ENCODE assay signal across 16 cellular contexts in genomic region chr15:69145694-69146492, GRCh38. TPM values are rescaled to one million over a fixed set of nuclear protein-coding genes. Genes with fewer than 3 reads are reported as not detected.
DNase-seq lines count a peak whose midpoint lies in the region; ATAC-seq and TF ChIP-seq lines count a peak whose summit lies in the region.
"Had no signal": no experiment of that assay in that cellular context is flagged by ENCODE, and none has a peak within 500 bp of the region (broad histone marks: within the 10 kb centered on the region; RNA-seq: fewer than 3 reads in every experiment).

No MANE protein-coding gene starts in this region.

- no peaks in the 10 kb centered on the region for H3K9me3 ChIP-seq in mesenchymal stem cell (ENCODE audit: control insufficient read depth, low read length)
- H3K9me3 ChIP-seq: BLaER1, SJCRH30 had no signal

- H2BK15ac ChIP-seq in mesenchymal stem cell (ENCODE audit: low read depth, poor library complexity, severe bottlenecking) = no peak overlapping the region

- H3K18ac ChIP-seq in mesenchymal stem cell (ENCODE audit: low read depth in 1 of 2, low read length in 2 of 2) = no peak overlapping the region

- H3K23ac ChIP-seq in mesenchymal stem cell (ENCODE audit: low read length in 2 of 2) = no peak overlapping the region

- no peak for TF ChIP-seq CTCF in NB4 (IDR thresholded peaks at IDR 0.05; ENCODE audit: low read depth, low read length)

- no peaks in the 10 kb centered on the region for H3K4me1 ChIP-seq in mesenchymal stem cell (ENCODE audit: control insufficient read depth, insufficient read depth, low read depth, low read length)
- H3K4me1 ChIP-seq: BLaER1 had no signal

- H3K14ac ChIP-seq in mesenchymal stem cell (ENCODE audit: low read length in 2 of 2) = no peak overlapping the region

- no peak overlapping the region for H2BK5ac ChIP-seq in mesenchymal stem cell (ENCODE audit: low read depth, low read length, poor library complexity, severe bottlenecking)

- H3K4me3 ChIP-seq in NB4 (ENCODE audit: low read depth, low read length) = no peak overlapping the region
- H3K4me3 ChIP-seq in mesenchymal stem cell (ENCODE audit: insufficient read depth in 1 of 2, low read depth in 1 of 2, low read length in 2 of 2) = no peak overlapping the region
- H3K4me3 ChIP-seq: BLaER1, lung, SJCRH30 had no signal

- ATAC-seq in left ventricle myocardium superior = no peak
- no peak for ATAC-seq in HG03280 (IDR thresholded peaks at IDR 0.05; ENCODE audit: unreplicated experiment)

- no peak overlapping the region for H2BK12ac ChIP-seq in mesenchymal stem cell (ENCODE audit: low read length in 2 of 2)

- no peak overlapping the region for H2AK5ac ChIP-seq in mesenchymal stem cell (ENCODE audit: low read length, severe bottlenecking)

- H3K27ac ChIP-seq in angular gyrus (ENCODE audit: low read depth, low read length) = peak overlapping the region; percentile 23
- no peak overlapping the region for H3K27ac ChIP-seq in mesenchymal stem cell (ENCODE audit: low read length, poor library complexity, severe bottlenecking)
- H3K27ac ChIP-seq: BLaER1, KMS-11, SJCRH30 had no signal

- WGBS in mesenchymal stem cell = 26% methylated on average over 7 of the region's 7 CpGs

- H4K91ac ChIP-seq in mesenchymal stem cell (ENCODE audit: low read length) = no peak overlapping the region

- H3K4ac ChIP-seq in mesenchymal stem cell (ENCODE audit: low read depth in 1 of 2, low read length in 2 of 2) = no peak overlapping the region

- H2BK120ac ChIP-seq in mesenchymal stem cell (ENCODE audit: low read depth, low read length) = no peak overlapping the region

- intact Hi-C loops in left ventricle myocardium superior (cut with micrococcal nuclease) = no loop called here

- H3K79me1 ChIP-seq in mesenchymal stem cell (replicated peaks; ENCODE audit: low read length, poor library complexity, severe bottlenecking) = no peaks in the 10 kb centered on the region

- no peak for TF ChIP-seq POLR2A in NB4 (IDR thresholded peaks at IDR 0.05; ENCODE audit: extremely low read depth, insufficient read length)

- DNase-seq in Ammon's horn (ENCODE audit: low spot score) (peak; percentile 84), NB4 (ENCODE audit: low read depth) (peak; percentile 21), mesenchymal stem cell (peak; percentile 50), occipital lobe (lab: John Stamatoyannopoulos, UW) (no peak), EL (no peak), left ventricle myocardium superior (no peak)
- DNase-seq: activated CD4-positive, CD25-positive, alpha-beta regulatory T cell; amniotic stem cell; effector memory CD4-positive, alpha-beta T cell; SJCRH30; stimulated activated CD4-positive, alpha-beta T cell treated with anti-CD3 and anti-CD28 coated beads, Interleukin-1b, Interleukin-23, amount 100 ng/mL, for 48 hours had no signal

- H3K27me3 ChIP-seq in mesenchymal stem cell (ENCODE audit: control insufficient read depth in 1 of 2, insufficient read depth in 1 of 2, low read length in 2 of 2) = peaks cover 65 to 71% of the 10 kb centered on the region in 2 experiments
- H3K27me3 ChIP-seq: BLaER1, SJCRH30 had no signal

- no peak overlapping the region for H2AFZ ChIP-seq in mesenchymal stem cell (ENCODE audit: low read depth, low read length)

- no peaks in the 10 kb centered on the region for H3K36me3 ChIP-seq in mesenchymal stem cell (ENCODE audit: control insufficient read depth in 1 of 2, insufficient read depth in 2 of 2, low read depth in 1 of 2, low read length in 2 of 2)
- H3K36me3 ChIP-seq: BLaER1, SJCRH30 had no signal

- H4K8ac ChIP-seq in mesenchymal stem cell (ENCODE audit: low read length) = no peak overlapping the region

- no peak overlapping the region for H3K9ac ChIP-seq in mesenchymal stem cell (ENCODE audit: low read length)
- H3K9ac ChIP-seq: BLaER1, KMS-11 had no signal

- no peak overlapping the region for H3K4me2 ChIP-seq in mesenchymal stem cell (ENCODE audit: low read length, poor library complexity, severe bottlenecking)
- H3K4me2 ChIP-seq: BLaER1, KMS-11 had no signal

RNA-seq across cellular contexts. Expression of gene GLCE, which starts 14.5 kb away (rescaled TPM):
- polyA plus RNA-seq in mesenchymal stem cell (2013, experiment 1 of 2) = 15.5 TPM
- polyA plus RNA-seq in mesenchymal stem cell (2013, experiment 2 of 2) = 15.7 TPM
- total RNA-seq in occipital lobe (76.4 TPM), left ventricle myocardium superior (8.4 TPM)

Comparison
In these comparisons a context has a peak if more than half of its experiments do, and no peak if none do; other contexts are left out.
1. DNase-seq: peak in Ammon's horn (single experiment), NB4 (single experiment) and mesenchymal stem cell (single experiment); none in occipital lobe (single experiment), EL (single experiment) and left ventricle myocardium superior (single experiment).